1 cellular context compared by ENCODE assay signal in genomic region chr7:70142247-70142932, GRCh38.
A peak's percentile ranks its signal among the peaks of the same experiment; 100 is the strongest.
TF ChIP-seq lines count a peak whose summit lies in the region.

No MANE protein-coding gene starts in this region.

TF ChIP-seq in SK-N-SH, 30 proteins besides CTCF, POLR2A, EP300 and RAD21 (continued from another document):
- TF ChIP-seq ZBTB33 (IDR thresholded peaks at IDR 0.05; ENCODE audit: borderline replicate concordance, low read depth) = no peak
- TF ChIP-seq RCOR1 (IDR thresholded peaks at IDR 0.05; ENCODE audit: low read length) = no peak
- no peak for TF ChIP-seq TAF1 (IDR thresholded peaks at IDR 0.05; ENCODE audit: borderline replicate concordance, low read depth, low read length)
- TF ChIP-seq JUND (IDR thresholded peaks at IDR 0.05) = no peak; the same call in 1 of the 2 replicates
- TF ChIP-seq NRF1 (IDR thresholded peaks at IDR 0.05; ENCODE audit: low read depth, low read length) = no peak
- peak; percentile 32; the same call in 1 of the 2 replicates for TF ChIP-seq TCF12 (IDR thresholded peaks at IDR 0.05)
- TF ChIP-seq FOXM1 (IDR thresholded peaks at IDR 0.05; ENCODE audit: low read depth) = no peak
- TF ChIP-seq SMC3 (IDR thresholded peaks at IDR 0.05; ENCODE audit: low read depth, low read length) = no peak
